Comparison of ENCODE assay signal across 25 cellular contexts in genomic region chr1:192678099-192678498, GRCh38. TPM values are rescaled to one million over a fixed set of nuclear protein-coding genes. Genes with fewer than 3 reads are reported as not detected.
"Had no signal": no experiment of that assay in that cellular context is flagged by ENCODE, and none has a peak within 500 bp of the region (broad histone marks: within the 10 kb centered on the region; RNA-seq: fewer than 3 reads in every experiment).

No MANE protein-coding gene starts in this region.

- H3K9ac ChIP-seq: KMS-11 had no signal

- DNase-seq: MV-4-11, NCI-H1048, NCI-H1105, NCI-H1436 treated with DMSO at 0.1 percent for 48 hours, NCI-H1694, NCI-H187 treated with DMSO at 0.1 percent for 48 hours, NCI-H2029 treated with DMSO at 0.1 percent for 48 hours, NCI-H2171, NCI-H226, NCI-H446, NCI-H510A, NCI-H526, NCI-H82, Right ventricle myocardium superior, RPMI8226, SIG-M5 had no signal

- H3K27me3 ChIP-seq: SJSA1 had no signal

- H3K36me3 ChIP-seq: SJSA1 had no signal

- H3K27ac ChIP-seq: KMS-11, SJSA1, SK-N-MC had no signal

- H3K4me1 ChIP-seq: SJSA1 had no signal

- H3K4me3 ChIP-seq: K562, SJSA1, SK-N-MC had no signal

- FAIRE-seq: HepG2, K562, RCC 7860 had no signal

- H3K9me3 ChIP-seq: SJSA1 had no signal

- H3K4me2 ChIP-seq: KMS-11 had no signal

RNA-seq across cellular contexts. Expression of gene RGS13, which starts 42.2 kb away (rescaled TPM):
- total RNA-seq: HepG2, HT1080, K562, LHCN-M2, MCF 10A, SJSA1 had no signal
- polyA plus RNA-seq: HepG2, K562 had no signal
